ENCODE assay signal across 17 cellular contexts in genomic region chr4:1305261-1305711, GRCh38. TPM values are rescaled to one million over a fixed set of nuclear protein-coding genes. Genes with fewer than 3 reads are reported as not detected.
DNase-seq lines count a peak whose midpoint lies in the region; ATAC-seq and TF ChIP-seq lines count a peak whose summit lies in the region.
"Had no signal": no experiment of that assay in that cellular context is flagged by ENCODE, and none has a peak within 500 bp of the region (broad histone marks: within the 10 kb centered on the region; RNA-seq: fewer than 3 reads in every experiment).

No MANE protein-coding gene starts in this region.

- peak overlapping the region; percentile 70 for H3K4me3 Mint-ChIP-seq in activated T-helper 17 cell treated with anti-CD3 and anti-CD28 coated beads, Interleukin-2, amount 50 U/mL, for 72 hours
- H3K4me3 Mint-ChIP-seq: nephron progenitor cell, type B pancreatic cell had no signal

- no peak for TF ChIP-seq CTCF in upper lobe of right lung (IDR thresholded peaks at IDR 0.05)

- H3K27ac Mint-ChIP-seq in activated T-helper 17 cell treated with anti-CD3 and anti-CD28 coated beads, Interleukin-2, amount 50 U/mL, for 72 hours, result peak overlapping the region; percentile 79
- H3K27ac Mint-ChIP-seq: nephron progenitor cell had no signal

- peak; percentile 62 for DNase-seq in COLO668 (lab: John Stamatoyannopoulos, UW; ENCODE audit: unreplicated experiment)
- DNase-seq in HT-29 (ENCODE audit: low spot score), result peak; percentile 65
- no peak for DNase-seq in left colon
- DNase-seq in NOMO-1 (lab: John Stamatoyannopoulos, UW; ENCODE audit: unreplicated experiment in 2 of 2), result no peak
- DNase-seq in NCI-H526 treated with DMSO at 0.1 percent for 48 hours (lab: John Stamatoyannopoulos, UW), result no peak
- no peak for DNase-seq in upper lobe of right lung
- DNase-seq: activated CD4-positive, CD25-positive, alpha-beta regulatory T cell; anterior cingulate cortex; NCI-H1105; NCI-H446 treated with DMSO at 0.1 percent for 48 hours; nephron progenitor cell; SW 1271 had no signal

- intact Hi-C loops in left colon (cut with DNase I, micrococcal nuclease) (no loop called here), upper lobe of right lung (cut with DNase I) (no loop called here)

- no peaks in the 10 kb centered on the region for H3K27me3 ChIP-seq in upper lobe of right lung

- H3K36me3 Mint-ChIP-seq in activated T-helper 17 cell treated with anti-CD3 and anti-CD28 coated beads, Interleukin-2, amount 50 U/mL, for 72 hours (ENCODE audit: low read depth), result peaks cover 39% of the 10 kb centered on the region

- H3K27ac ChIP-seq in upper lobe of right lung, result no peak overlapping the region

- H3K27me3 Mint-ChIP-seq in activated T-helper 17 cell treated with anti-CD3 and anti-CD28 coated beads, Interleukin-2, amount 50 U/mL, for 72 hours, result no peaks in the 10 kb centered on the region
- H3K27me3 Mint-ChIP-seq: CD4-positive, CD25-positive, alpha-beta regulatory T cell; type B pancreatic cell had no signal

- peaks cover 56% of the 10 kb centered on the region for H3K4me1 Mint-ChIP-seq in activated T-helper 17 cell treated with anti-CD3 and anti-CD28 coated beads, Interleukin-2, amount 50 U/mL, for 72 hours

- no peak for ATAC-seq in activated T-helper 17 cell treated with anti-CD3 and anti-CD28 coated beads, Interleukin-2, amount 50 U/mL, for 72 hours (replicated peaks)
- ATAC-seq in left colon, result peak; percentile 17
- ATAC-seq in GM18870 (IDR thresholded peaks at IDR 0.05; ENCODE audit: unreplicated experiment), result no peak
- no peak for ATAC-seq in upper lobe of right lung

- no peak overlapping the region for H3K4me3 ChIP-seq in upper lobe of right lung
- H3K4me3 ChIP-seq: lung had no signal

- peaks cover 1% of the 10 kb centered on the region for H3K36me3 ChIP-seq in upper lobe of right lung

- peaks cover 22% of the 10 kb centered on the region for H3K4me1 ChIP-seq in upper lobe of right lung

- H3K9me3 Mint-ChIP-seq in activated T-helper 17 cell treated with anti-CD3 and anti-CD28 coated beads, Interleukin-2, amount 50 U/mL, for 72 hours, result no peaks in the 10 kb centered on the region
- H3K9me3 Mint-ChIP-seq: CD4-positive, CD25-positive, alpha-beta regulatory T cell; type B pancreatic cell had no signal

- no peaks in the 10 kb centered on the region for H3K9me3 ChIP-seq in upper lobe of right lung

RNA-seq across cellular contexts. Expression of gene MAEA, which starts 15.6 kb away (rescaled TPM):
- total RNA-seq in HT-29 (2014; rRNA removed; shearing (Covaris generic)), result 127 and 139 TPM in 2 replicates
- total RNA-seq in activated T-helper 17 cell treated with anti-CD3 and anti-CD28 coated beads, Interleukin-2, amount 50 U/mL, for 72 hours, result 10 to 100 TPM; 61.4 to 62.8 TPM
- total RNA-seq in left colon (100 to 1,000 TPM in 1 of 2 donors, 10 to 100 TPM in 1; 88.7 to 101 TPM), upper lobe of right lung (63.2 TPM)

RNA-seq across cellular contexts. Expression of gene UVSSA, which starts 41.7 kb away (rescaled TPM):
- 17.9 and 21.7 TPM in 2 replicates for total RNA-seq in HT-29 (2014; rRNA removed; shearing (Covaris generic))
- total RNA-seq in activated T-helper 17 cell treated with anti-CD3 and anti-CD28 coated beads, Interleukin-2, amount 50 U/mL, for 72 hours, result 10 to 100 TPM; 15.8 to 22.3 TPM
- 10 to 100 TPM; 26.7 to 33.1 TPM for total RNA-seq in left colon
- 28.3 TPM for total RNA-seq in upper lobe of right lung

RNA-seq across cellular contexts. Expression of gene CTBP1, which starts 56.4 kb away (rescaled TPM):
- total RNA-seq in HT-29 (2014; rRNA removed; shearing (Covaris generic)), result 631 and 665 TPM in 2 replicates
- 100 to 1,000 TPM; 117 to 173 TPM for total RNA-seq in activated T-helper 17 cell treated with anti-CD3 and anti-CD28 coated beads, Interleukin-2, amount 50 U/mL, for 72 hours
- total RNA-seq in left colon, result 100 to 1,000 TPM; 156 to 180 TPM
- total RNA-seq in upper lobe of right lung, result 169 TPM

Comparison
In these comparisons a context has a peak if more than half of its experiments do, and no peak if none do; other contexts are left out.
1. DNase-seq: peak in COLO668 (single experiment) and HT-29 (single experiment); none in left colon (0 of 2), NOMO-1 (0 of 2), NCI-H526 treated with DMSO at 0.1 percent for 48 hours (single experiment) and upper lobe of right lung (single experiment).